In genomic region chr3:49165771-49166751, GRCh38 we compare ENCODE assay signal across 8 cellular contexts. TPM values are rescaled to one million over a fixed set of nuclear protein-coding genes. Genes with fewer than 3 reads are reported as not detected.
DNase-seq lines count a peak whose midpoint lies in the region; ATAC-seq and TF ChIP-seq lines count a peak whose summit lies in the region.

Gene CCDC71 (minus strand): TSS chr3:49166331. CDS start chr3:49164208, 2,123 bp downstream.

- CTCF ChIA-PET in IMR-90 (lab: Yijun Ruan, JAX) = no interaction called here
- CTCF ChIA-PET in SK-N-SH (lab: Yijun Ruan, JAX) = interaction anchor here (0.7 to 2.3 kb wide), 3 partner anchors 34 to 729 kb away, joined by 3 to 5 read pairs (median 4); partner anchors contain the start of gene LAMB2
- CTCF ChIA-PET in activated naive CD4-positive, alpha-beta T cell treated with anti-CD3 and anti-CD28 coated beads, Interleukin-2, amount 10 ng/mL, durations not matched to agents 7 days and 5 days (lab: Charles Lee) = interaction anchor here (1.4 kb wide), 1 partner anchor 8 kb away, joined by 4 read pairs; no protein-coding TSS in a partner anchor

- TF ChIP-seq POLR2A in IMR-90 (IDR thresholded peaks at IDR 0.05; ENCODE audit: low read depth, low read length) = peak; percentile 80
- no peak for TF ChIP-seq POLR2A in testis (IDR thresholded peaks at IDR 0.05)

- H3K9me2 ChIP-seq in SK-N-SH = no peaks in the 10 kb centered on the region

- H3K4me1 Mint-ChIP-seq in activated naive CD4-positive, alpha-beta T cell treated with anti-CD3 and anti-CD28 coated beads, Interleukin-2, amount 10 ng/mL, durations not matched to agents 7 days and 5 days = peaks cover 53% of the 10 kb centered on the region
- peaks cover 23% of the 10 kb centered on the region for H3K4me1 Mint-ChIP-seq in osteocyte (ENCODE audit: unreplicated experiment)

- peak within 1 kb of the TSS; percentile 69 for H2BK20ac ChIP-seq in IMR-90 (ENCODE audit: low read depth, low read length)

- H2AK9ac ChIP-seq in IMR-90 (replicated peaks; ENCODE audit: low read depth, low read length, poor library complexity) = peak within 1 kb of the TSS; percentile 99

- TF ChIP-seq EP300 in SK-N-SH (IDR thresholded peaks at IDR 0.05; ENCODE audit: borderline replicate concordance in 1 of 2, low read depth in 1 of 2, low read length in 1 of 2) = no peak

- intact Hi-C loops in IMR-90 (cut with micrococcal nuclease) = no loop called here
- intact Hi-C loops in testis (cut with DNase I; ENCODE audit: low total_unique reads) = no loop called here

- H2BK15ac ChIP-seq in IMR-90 (ENCODE audit: low read depth, low read length) = peak within 1 kb of the TSS; percentile 69; the same call in 1 of the 3 replicates

- H3K4me3 ChIP-seq in AG09309 (ENCODE audit: control insufficient read depth, low read depth, low read length) (peak within 1 kb of the TSS; percentile 71), IMR-90 (ENCODE audit: insufficient read depth, low read depth, low read length) (peak within 1 kb of the TSS; percentile 96), SK-N-SH (ENCODE audit: low read depth in 2 of 2, low read length in 1 of 2) (peak within 1 kb of the TSS; percentile 93 to 95), testis (peak within 1 kb of the TSS; percentile 91 to 94)

- peaks cover 15% of the 10 kb centered on the region for H3K4me1 ChIP-seq in IMR-90 (ENCODE audit: control insufficient read depth, insufficient read depth, low read length)
- peaks cover 3 to 24% of the 10 kb centered on the region in 2 experiments; a peak in 3 of 4 replicates for H3K4me1 ChIP-seq in SK-N-SH (ENCODE audit: control insufficient read depth in 1 of 2, insufficient read depth in 2 of 2, low read depth in 1 of 2, low read length in 1 of 2)
- H3K4me1 ChIP-seq in testis = peaks cover 22% of the 10 kb centered on the region

- H3K56ac ChIP-seq in IMR-90 (ENCODE audit: extremely low read depth, insufficient read depth, low read length) = peak within 1 kb of the TSS; percentile 78

- H3K4me2 ChIP-seq in IMR-90 (ENCODE audit: low read depth, low read length) = peak within 1 kb of the TSS; percentile 79
- H3K4me2 ChIP-seq in SK-N-SH = peak within 1 kb of the TSS; percentile 96

- peak within 1 kb of the TSS; percentile 75 for H2BK5ac ChIP-seq in IMR-90 (ENCODE audit: low read depth, low read length, poor library complexity, severe bottlenecking)

- H3K27ac ChIP-seq in IMR-90 (ENCODE audit: insufficient read depth, low read length) (peak within 1 kb of the TSS; percentile 85), SK-N-SH (ENCODE audit: low read depth in 2 of 2, low read length in 1 of 2) (peak within 1 kb of the TSS; percentile 47 to 80; a peak in 3 of 4 replicates), testis (peak within 1 kb of the TSS; percentile 83 to 91)

- peaks cover 12% of the 10 kb centered on the region for H3K27me3 Mint-ChIP-seq in activated naive CD4-positive, alpha-beta T cell treated with anti-CD3 and anti-CD28 coated beads, Interleukin-2, amount 10 ng/mL, durations not matched to agents 7 days and 5 days
- H3K27me3 Mint-ChIP-seq in osteocyte (ENCODE audit: unreplicated experiment) = no peaks in the 10 kb centered on the region

- WGBS in IMR-90 (ENCODE audit: extremely low coverage in 2 of 2, insufficient read length in 1 of 2), 2 experiments = 0% methylated on average over 9 of the region's 69 CpGs; no CpG with 5 or more reads in 1 of the 2 experiments
- WGBS in SK-N-SH (ENCODE audit: low lambda C conversion rate) = 20% methylated on average over 15 of the region's 69 CpGs
- WGBS in testis, 2 donors = 3 to 15% methylated on average over 10 to 52 of the region's 69 CpGs

- H4K8ac ChIP-seq in IMR-90 (ENCODE audit: low read depth in 2 of 2, low read length in 2 of 2) = peak within 1 kb of the TSS; percentile 100

- no TSS peak for BruUV-seq in IMR-90 (replicated peaks; lab: Mats Ljungman, UMichigan)

- H3K23ac ChIP-seq in IMR-90 (ENCODE audit: low read depth, low read length) = peak within 1 kb of the TSS; percentile 91; the same call in 1 of the 2 replicates

- peaks cover 36% of the 10 kb centered on the region for H3K9me1 ChIP-seq in IMR-90 (ENCODE audit: insufficient read depth, low read length)

- H4K5ac ChIP-seq in IMR-90 (ENCODE audit: low read depth, low read length) = peak within 1 kb of the TSS; percentile 100

- peaks cover 23% of the 10 kb centered on the region for H3K36me3 Mint-ChIP-seq in activated naive CD4-positive, alpha-beta T cell treated with anti-CD3 and anti-CD28 coated beads, Interleukin-2, amount 10 ng/mL, durations not matched to agents 7 days and 5 days
- peaks cover 6% of the 10 kb centered on the region for H3K36me3 Mint-ChIP-seq in osteocyte (ENCODE audit: unreplicated experiment)

- peak within 1 kb of the TSS; percentile 92 for H3K9ac ChIP-seq in IMR-90 (ENCODE audit: low read depth, low read length)
- H3K9ac ChIP-seq in SK-N-SH = peak within 1 kb of the TSS; percentile 93

- ATAC-seq in GM19035 (IDR thresholded peaks at IDR 0.05; ENCODE audit: unreplicated experiment) (peak; percentile 66), IMR-90 (ENCODE audit: low read depth) (peak; percentile 83)

- no peaks in the 10 kb centered on the region for H3K27me3 ChIP-seq in IMR-90 (ENCODE audit: control insufficient read depth, insufficient read depth, low read length)
- no peaks in the 10 kb centered on the region for H3K27me3 ChIP-seq in SK-N-SH (ENCODE audit: insufficient read depth)
- H3K27me3 ChIP-seq in testis = no peaks in the 10 kb centered on the region

- peaks cover 25% of the 10 kb centered on the region for H3K36me3 ChIP-seq in IMR-90 (ENCODE audit: control insufficient read depth, insufficient read depth, low read length)
- peaks cover 14 to 25% of the 10 kb centered on the region in 2 experiments for H3K36me3 ChIP-seq in SK-N-SH (replicated peaks in 1 of 2; ENCODE audit: control insufficient read depth in 1 of 2, insufficient read depth in 2 of 2, low read length in 1 of 2)
- H3K36me3 ChIP-seq in testis (ENCODE audit: low read depth, missing control alignments) = no peaks in the 10 kb centered on the region

- DNase-seq in AG09309 (ENCODE audit: low read depth) (no peak), IMR-90 (peak; percentile 51), SK-N-SH (peak; percentile 97), glomerular visceral epithelial cell (ENCODE audit: extremely low spot score) (peak; percentile 61), osteocyte (ENCODE audit: extremely low spot score, unreplicated experiment) (peak; percentile 89), testis (peak; percentile 70)
- DNase-seq in activated naive CD4-positive, alpha-beta T cell treated with anti-CD3 and anti-CD28 coated beads, Interleukin-2, amount 10 ng/mL, durations not matched to agents 7 days and 5 days = peak; percentile 85

- POLR2A ChIA-PET in IMR-90 (lab: Charles Lee; ENCODE audit: unreplicated experiment) = no interaction called here
- POLR2A ChIA-PET in SK-N-SH (lab: Yijun Ruan, JAX) = interaction anchor here (1.0 to 1.7 kb wide), 3 partner anchors 45 to 174 kb away, joined by 3 to 4 read pairs (median 4); partner anchors contain the start of genes QRICH1, USP19 and USP4

- in situ Hi-C loops in IMR-90 (cut with MboI; ENCODE audit: low sequenced_read_pairs) = loop anchor here (25.0 kb wide), 1 partner anchor 271 kb away; the partner anchor contains the start of gene NICN1

- H4K20me1 ChIP-seq in IMR-90 (ENCODE audit: insufficient read depth, low read length) (peaks cover 8% of the 10 kb centered on the region; the same call in 1 of the 2 replicates), SK-N-SH (ENCODE audit: insufficient read depth) (no peaks in the 10 kb centered on the region)

- H3K79me2 ChIP-seq in SK-N-SH (ENCODE audit: insufficient read depth) = peaks cover 29% of the 10 kb centered on the region

- peak within 1 kb of the TSS; percentile 90 for H3K4me3 Mint-ChIP-seq in activated naive CD4-positive, alpha-beta T cell treated with anti-CD3 and anti-CD28 coated beads, Interleukin-2, amount 10 ng/mL, durations not matched to agents 7 days and 5 days
- peak within 1 kb of the TSS; percentile 86 for H3K4me3 Mint-ChIP-seq in osteocyte (ENCODE audit: unreplicated experiment)

- H3F3A ChIP-seq in SK-N-SH (replicated peaks; ENCODE audit: insufficient read depth) = no peaks in the 10 kb centered on the region

- TF ChIP-seq RAD21 in IMR-90 (IDR thresholded peaks at IDR 0.05; ENCODE audit: low read length) (no peak), SK-N-SH (IDR thresholded peaks at IDR 0.05; ENCODE audit: low read length) (no peak)

- H3K9me3 ChIP-seq in IMR-90 (ENCODE audit: control insufficient read depth, insufficient read depth, low read length) = no peaks in the 10 kb centered on the region
- no peaks in the 10 kb centered on the region for H3K9me3 ChIP-seq in SK-N-SH
- H3K9me3 ChIP-seq in testis = no peaks in the 10 kb centered on the region

- H2AFZ ChIP-seq in IMR-90 (replicated peaks; ENCODE audit: low read length, poor library complexity) (peak within 1 kb of the TSS; percentile 100), SK-N-SH (ENCODE audit: low read depth) (peak within 1 kb of the TSS; percentile 99)

- H2AK5ac ChIP-seq in IMR-90 (ENCODE audit: low read depth, low read length) = peak within 1 kb of the TSS; percentile 99

- H4K91ac ChIP-seq in IMR-90 (ENCODE audit: insufficient read depth, low read depth, low read length) = peak within 1 kb of the TSS; percentile 92

- peaks cover 36 to 64% of the 10 kb centered on the region in 2 experiments for H3K79me1 ChIP-seq in IMR-90 (ENCODE audit: low read depth in 1 of 2, low read length in 2 of 2)

- H3K27ac Mint-ChIP-seq in activated naive CD4-positive, alpha-beta T cell treated with anti-CD3 and anti-CD28 coated beads, Interleukin-2, amount 10 ng/mL, durations not matched to agents 7 days and 5 days = peak within 1 kb of the TSS; percentile 88
- peak within 1 kb of the TSS; percentile 83 for H3K27ac Mint-ChIP-seq in osteocyte (ENCODE audit: unreplicated experiment)

- TF ChIP-seq CTCF in AG09309 (IDR thresholded peaks at IDR 0.05; ENCODE audit: control insufficient read depth, insufficient read depth, low read depth, low read length, missing control alignments) (no peak), IMR-90 (conservative IDR thresholded peaks at IDR 0.05; ENCODE audit: low read depth, low read length) (no peak), SK-N-SH (IDR thresholded peaks at IDR 0.05) (no peak), osteocyte (IDR thresholded peaks at IDR 0.05) (no peak), testis (IDR thresholded peaks at IDR 0.05) (no peak)

- H3K9me3 Mint-ChIP-seq in activated naive CD4-positive, alpha-beta T cell treated with anti-CD3 and anti-CD28 coated beads, Interleukin-2, amount 10 ng/mL, durations not matched to agents 7 days and 5 days = no peaks in the 10 kb centered on the region
- no peaks in the 10 kb centered on the region for H3K9me3 Mint-ChIP-seq in osteocyte (ENCODE audit: unreplicated experiment)

- H3K14ac ChIP-seq in IMR-90 (replicated peaks; ENCODE audit: low read depth, low read length) = peak within 1 kb of the TSS; percentile 96

- dilution Hi-C loops in IMR-90 (cut with HindIII; ENCODE audit: low sequenced_read_pairs, unreplicated experiment) = no loop called here

- peak within 1 kb of the TSS; percentile 62 for H3K18ac ChIP-seq in IMR-90 (ENCODE audit: low read depth, low read length)

- H3K4ac ChIP-seq in IMR-90 (ENCODE audit: low read depth, low read length) = peak within 1 kb of the TSS; percentile 97

- peak within 1 kb of the TSS; percentile 79 for H2BK120ac ChIP-seq in IMR-90 (ENCODE audit: low read depth, low read length)

RNA-seq across cellular contexts. Expression of gene CCDC71, which starts in this region (rescaled TPM):
- total RNA-seq in IMR-90 (2012; rRNA removed) (28.3 and 29.4 TPM in 2 replicates), osteocyte (23.7 and 24.9 TPM in 2 replicates), testis (10 to 100 TPM; 34.3 to 55.0 TPM)
- polyA plus RNA-seq in IMR-90 (2012; rRNA removed) (35.9 and 38.6 TPM in 2 replicates), SK-N-SH (2012; rRNA removed) (40.9 and 43.6 TPM in 2 replicates), testis (ENCODE audit: insufficient read depth, low read depth, low replicate concordance) (27.6 TPM)
- 30.2 and 39.2 TPM in 2 replicates for polyA plus RNA-seq in IMR-90 (2012; cell fraction: cytosol; rRNA removed)
- 15.4 and 25.4 TPM in 2 replicates for polyA plus RNA-seq in IMR-90 (2012; cell fraction: nucleus; rRNA removed; ENCODE audit: low replicate concordance)
- polyA plus RNA-seq in SK-N-SH (2012; cell fraction: cytosol; rRNA removed) = 20.6 and 31.9 TPM in 2 replicates
- 27.3 and 29.4 TPM in 2 replicates for polyA plus RNA-seq in SK-N-SH (2012; cell fraction: nucleus; rRNA removed)
